7 cellular contexts compared by ENCODE assay signal in the genomic region with DNA sequence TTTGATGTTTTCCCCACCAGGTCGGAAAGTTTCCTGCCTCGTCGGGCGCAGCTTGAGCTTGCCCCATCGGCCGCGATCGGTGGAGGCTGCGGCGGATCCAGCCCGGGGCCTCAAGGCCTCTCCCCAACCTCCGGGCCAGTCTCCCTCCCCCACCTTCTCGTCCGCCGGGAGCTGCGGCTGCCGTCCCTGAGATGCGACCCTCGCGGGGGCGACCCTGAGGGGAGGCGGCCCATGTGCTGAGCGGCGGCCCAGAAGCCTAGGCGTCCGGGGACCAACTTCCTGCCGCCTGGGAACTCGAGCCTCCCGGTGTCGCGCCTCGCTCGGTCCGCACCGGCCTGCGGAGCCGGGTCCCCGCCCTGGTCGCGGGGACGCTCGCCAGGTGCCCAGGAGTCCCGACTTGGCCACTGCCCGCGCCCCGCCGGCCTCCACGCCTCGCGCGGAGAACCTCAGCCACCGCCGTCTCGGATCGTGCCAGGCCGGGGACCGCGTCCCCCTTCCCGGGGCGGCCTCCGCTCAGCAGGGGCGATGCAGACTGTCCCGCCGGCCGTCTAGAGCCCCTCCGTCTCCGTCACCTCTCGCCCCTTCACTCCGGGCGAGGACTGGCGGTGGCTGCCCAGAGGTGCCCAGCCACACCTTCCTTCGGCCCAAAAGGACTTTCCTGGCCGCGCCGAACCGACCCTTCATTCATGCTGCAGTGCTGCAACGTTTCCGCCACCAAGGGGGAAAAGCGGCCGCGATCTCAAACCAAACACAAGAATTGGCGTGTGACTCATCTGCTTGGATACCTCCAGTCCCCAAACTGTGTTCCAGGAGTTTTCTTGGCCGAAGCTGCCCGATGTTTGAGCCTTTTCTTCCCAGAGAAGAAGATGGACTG. TPM values are rescaled to one million over a fixed set of nuclear protein-coding genes. Genes with fewer than 3 reads are reported as not detected.
DNase-seq lines count a peak whose midpoint lies in the region; ATAC-seq and TF ChIP-seq lines count a peak whose summit lies in the region.

No MANE protein-coding gene starts in this region.

- no peak for TF ChIP-seq CTCF in PC-9 (conservative IDR thresholded peaks at IDR 0.05)
- no peak for TF ChIP-seq CTCF in upper lobe of right lung (IDR thresholded peaks at IDR 0.05)

- peaks cover 21% of the 10 kb centered on the region for H4K20me1 ChIP-seq in PC-9 (ENCODE audit: insufficient read depth)

- H3K27ac ChIP-seq in PC-9 (peak overlapping the region; percentile 95), upper lobe of right lung (peak overlapping the region; percentile 87)

- DNase-seq in PC-9 (peak; percentile 42 to 59), germinal center (ENCODE audit: low spot score) (peak; percentile 55), non-pigmented ciliary epithelial cell (ENCODE audit: low read depth) (peak; percentile 22), upper lobe of right lung (peak; percentile 75)
- DNase-seq in activated naive CD4-positive, alpha-beta T cell (lab: John Stamatoyannopoulos, UW), result peak in 3 of 4 experiments; percentile 26 to 40 (median 34)

- H3K79me2 ChIP-seq in PC-9 (ENCODE audit: low read depth), result peaks cover 69% of the 10 kb centered on the region

- H3K4me3 ChIP-seq in PC-9 (peak overlapping the region; percentile 74), upper lobe of right lung (peak overlapping the region; percentile 83)

- CTCF ChIA-PET in PC-9 (lab: Charles Lee), result no interaction called here

- BruUV-seq in PC-9 (replicated peaks; lab: Mats Ljungman, UMichigan), result no TSS peak

- H3K9me2 ChIP-seq in PC-9 (ENCODE audit: insufficient read depth), result no peaks in the 10 kb centered on the region

- H3K4me2 ChIP-seq in PC-9, result peak overlapping the region; percentile 96

- no peaks in the 10 kb centered on the region for H3K9me3 ChIP-seq in PC-9 (ENCODE audit: insufficient read depth, low read depth)
- no peaks in the 10 kb centered on the region for H3K9me3 ChIP-seq in upper lobe of right lung

- peaks cover 9% of the 10 kb centered on the region; the same call in 1 of the 2 replicates for H3K36me3 ChIP-seq in PC-9 (ENCODE audit: low read depth)
- H3K36me3 ChIP-seq in upper lobe of right lung, result peaks cover 10% of the 10 kb centered on the region

- H2AFZ ChIP-seq in PC-9, result peak overlapping the region; percentile 83

- POLR2A ChIA-PET in PC-9 (lab: Charles Lee; ENCODE audit: unreplicated experiment), result interaction anchor here (0.6 to 1.2 kb wide), 3 partner anchors 64 to 166 kb away, joined by 3 to 6 read pairs (median 5); a partner anchor contains a TSS

- H3K27me3 ChIP-seq in PC-9 (ENCODE audit: insufficient read depth, low read depth) (no peaks in the 10 kb centered on the region), upper lobe of right lung (no peaks in the 10 kb centered on the region)

- H3K4me1 ChIP-seq in PC-9 (replicated peaks; ENCODE audit: insufficient read depth) (peaks cover 48% of the 10 kb centered on the region), upper lobe of right lung (peaks cover 40% of the 10 kb centered on the region)

- ATAC-seq in GM18861 (IDR thresholded peaks at IDR 0.05; ENCODE audit: unreplicated experiment) (peak; percentile 15), HG02870 (IDR thresholded peaks at IDR 0.05; ENCODE audit: unreplicated experiment) (peak; percentile 10), upper lobe of right lung (peak; percentile 59)

- peaks cover 26% of the 10 kb centered on the region; the same call in 1 of the 2 replicates for H3F3A ChIP-seq in PC-9 (ENCODE audit: insufficient read depth, low read depth)

- intact Hi-C loops in PC-9 (cut with micrococcal nuclease; ENCODE audit: unreplicated experiment) (loop anchor here (1.0 to 10.0 kb wide), 5 partner anchors 46 to 584 kb away; a partner anchor contains a TSS), upper lobe of right lung (cut with DNase I) (no loop called here)

RNA-seq across cellular contexts. Expression of a gene that starts 0.7 kb away (rescaled TPM):
- total RNA-seq in PC-9 (2021) (116 and 119 TPM in 2 replicates), upper lobe of right lung (65.2 TPM)

Comparison
In these comparisons a context has a peak if more than half of its experiments do, and no peak if none do; other contexts are left out.
1. Peak in every context shown above with its lines: DNase-seq, ATAC-seq, H3K4me3 ChIP-seq and H3K27ac ChIP-seq.
2. DNase-seq: peak in every context shown above with its lines; median percentile 75 in upper lobe of right lung; 55 in germinal center; 50 in PC-9; 34 in activated naive CD4-positive, alpha-beta T cell; 22 in non-pigmented ciliary epithelial cell.